Comparison of ENCODE assay signal across 8 cellular contexts in genomic region chr19:55606817-55607216, GRCh38. TPM values are rescaled to one million over a fixed set of nuclear protein-coding genes. Genes with fewer than 3 reads are reported as not detected.
A peak's percentile ranks its signal among the peaks of the same experiment; 100 is the strongest.
DNase-seq lines count a peak whose midpoint lies in the region; TF ChIP-seq lines count a peak whose summit lies in the region.

No MANE protein-coding gene starts in this region.

- peak overlapping the region; percentile 82; the same call in 1 of the 2 replicates for H3K4me3 ChIP-seq in iPS-18c (ENCODE audit: insufficient read depth, low read depth, low read length)
- H3K4me3 ChIP-seq in stomach, result peak overlapping the region; percentile 79 to 98 (median 83)

- WGBS in stomach, 5 donors, result 65 to 72% (median 70%) methylated on average over 9 of the region's 9 CpGs

- peaks cover 61% of the 10 kb centered on the region for H3K36me3 Mint-ChIP-seq in activated T-cell treated with anti-CD3 and anti-CD28 coated beads, Interleukin-2, amount 50 U/mL, for 24 hours (ENCODE audit: low read depth)
- H3K36me3 Mint-ChIP-seq in activated T-helper 2 cell treated with anti-CD3 and anti-CD28 coated beads, Interferon-gamma antibody, Interleukin-2, Interleukin-4, amounts not matched to agents 10 μg/mL and 5 μg/mL and 100 μg/mL, durations not matched to agents 14 hours and 24 hours and 36 hours (ENCODE audit: low read depth), result peaks cover 30% of the 10 kb centered on the region

- H3K9me3 ChIP-seq in iPS-18c (ENCODE audit: control insufficient read depth, insufficient read depth, low read length) (no peaks in the 10 kb centered on the region), stomach (no peaks in the 10 kb centered on the region)

- DNase-seq in activated T-cell treated with anti-CD3 and anti-CD28 coated beads, Interleukin-2, amount 50 U/mL, for 24 hours, result no peak
- DNase-seq in activated T-cell treated with anti-CD3 and anti-CD28 coated beads for 4 hours (no peak), stomach (no peak), hypothalamus (lab: John Stamatoyannopoulos, UW) (no peak), NCI-H2196 treated with DMSO at 0.1 percent for 48 hours (lab: John Stamatoyannopoulos, UW; ENCODE audit: unreplicated experiment) (no peak), GM13977 (ENCODE audit: low spot score) (no peak)
- no peak for DNase-seq in activated T-helper 2 cell treated with anti-CD3 and anti-CD28 coated beads, Interferon-gamma antibody, Interleukin-2, Interleukin-4, amounts not matched to agents 10 μg/mL and 5 μg/mL and 100 μg/mL, durations not matched to agents 14 hours and 24 hours and 36 hours (ENCODE audit: low spot score)

- peaks cover 65% of the 10 kb centered on the region for H3K4me1 Mint-ChIP-seq in activated T-cell treated with anti-CD3 and anti-CD28 coated beads, Interleukin-2, amount 50 U/mL, for 24 hours (ENCODE audit: low read depth)
- peaks cover 25% of the 10 kb centered on the region for H3K4me1 Mint-ChIP-seq in activated T-helper 2 cell treated with anti-CD3 and anti-CD28 coated beads, Interferon-gamma antibody, Interleukin-2, Interleukin-4, amounts not matched to agents 10 μg/mL and 5 μg/mL and 100 μg/mL, durations not matched to agents 14 hours and 24 hours and 36 hours (ENCODE audit: low read depth)

- no peak for TF ChIP-seq CTCF in stomach (IDR thresholded peaks at IDR 0.05)
- no peak for TF ChIP-seq CTCF in GM13977 (IDR thresholded peaks at IDR 0.05; ENCODE audit: extremely low read depth, insufficient read depth, missing control alignments)

- H3K4me3 Mint-ChIP-seq in activated T-cell treated with anti-CD3 and anti-CD28 coated beads, Interleukin-2, amount 50 U/mL, for 24 hours, result peak overlapping the region; percentile 88
- peak overlapping the region; percentile 95 for H3K4me3 Mint-ChIP-seq in activated T-helper 2 cell treated with anti-CD3 and anti-CD28 coated beads, Interferon-gamma antibody, Interleukin-2, Interleukin-4, amounts not matched to agents 10 μg/mL and 5 μg/mL and 100 μg/mL, durations not matched to agents 14 hours and 24 hours and 36 hours (ENCODE audit: low read depth)

- H3K27me3 Mint-ChIP-seq in activated T-cell treated with anti-CD3 and anti-CD28 coated beads, Interleukin-2, amount 50 U/mL, for 24 hours, result no peaks in the 10 kb centered on the region
- H3K27me3 Mint-ChIP-seq in activated T-helper 2 cell treated with anti-CD3 and anti-CD28 coated beads, Interferon-gamma antibody, Interleukin-2, Interleukin-4, amounts not matched to agents 10 μg/mL and 5 μg/mL and 100 μg/mL, durations not matched to agents 14 hours and 24 hours and 36 hours (ENCODE audit: low read depth), result no peaks in the 10 kb centered on the region

- H3K27me3 ChIP-seq in stomach, result no peaks in the 10 kb centered on the region

- no peak for TF ChIP-seq EP300 in stomach (IDR thresholded peaks at IDR 0.05)

- peaks cover 0 to 46% (median 35%) of the 10 kb centered on the region in 4 donors for H3K36me3 ChIP-seq in stomach

- H3K27ac Mint-ChIP-seq in activated T-cell treated with anti-CD3 and anti-CD28 coated beads, Interleukin-2, amount 50 U/mL, for 24 hours, result peak overlapping the region; percentile 97
- peak overlapping the region; percentile 92 for H3K27ac Mint-ChIP-seq in activated T-helper 2 cell treated with anti-CD3 and anti-CD28 coated beads, Interferon-gamma antibody, Interleukin-2, Interleukin-4, amounts not matched to agents 10 μg/mL and 5 μg/mL and 100 μg/mL, durations not matched to agents 14 hours and 24 hours and 36 hours

- in situ Hi-C loops in GM13977 (cut with MboI; ENCODE audit: low pct_unique_long_range_greater_than_20kb, low sequenced_read_pairs, unreplicated experiment), result loop anchor here (25.0 kb wide), 1 partner anchor 1145 kb away; the partner anchor contains the start of genes CDC42EP5 and LENG9

- peak overlapping the region in 3 of 5 donors; percentile 94 to 98 (median 97) for H3K27ac ChIP-seq in stomach

- no peak for TF ChIP-seq POLR2A in stomach (IDR thresholded peaks at IDR 0.05)

- no peaks in the 10 kb centered on the region for H3K9me3 Mint-ChIP-seq in activated T-cell treated with anti-CD3 and anti-CD28 coated beads, Interleukin-2, amount 50 U/mL, for 24 hours
- no peaks in the 10 kb centered on the region for H3K9me3 Mint-ChIP-seq in activated T-helper 2 cell treated with anti-CD3 and anti-CD28 coated beads, Interferon-gamma antibody, Interleukin-2, Interleukin-4, amounts not matched to agents 10 μg/mL and 5 μg/mL and 100 μg/mL, durations not matched to agents 14 hours and 24 hours and 36 hours

- intact Hi-C loops in activated T-helper 2 cell treated with anti-CD3 and anti-CD28 coated beads, Interferon-gamma antibody, Interleukin-2, Interleukin-4, amounts not matched to agents 10 μg/mL and 5 μg/mL and 100 μg/mL, durations not matched to agents 14 hours and 24 hours and 36 hours (cut with micrococcal nuclease), result loop anchor here (1.0 to 10.0 kb wide), 2 partner anchors 90 to 222 kb away; partner anchors contain the start of genes RPL28 and TMEM238
- intact Hi-C loops in stomach (cut with DNase I; ENCODE audit: low total_unique reads), result no loop called here

- peaks cover 25 to 87% (median 58%) of the 10 kb centered on the region in 4 donors for H3K4me1 ChIP-seq in stomach

RNA-seq across cellular contexts. Expression of gene ZNF865, which starts 1.4 kb away (rescaled TPM):
- total RNA-seq in activated T-helper 2 cell treated with anti-CD3 and anti-CD28 coated beads, Interferon-gamma antibody, Interleukin-2, Interleukin-4, amounts not matched to agents 10 μg/mL and 5 μg/mL and 100 μg/mL, durations not matched to agents 14 hours and 24 hours and 36 hours, result 13.5 and 13.6 TPM in 2 replicates
- total RNA-seq in stomach, result 10 to 100 TPM in 3 of 5 donors, 1 to 10 TPM in 2; 1.3 to 60.5 (median 11.6) TPM
- 1 to 10 TPM; 5.3 to 6.3 (median 6.1) TPM for polyA plus RNA-seq in stomach

RNA-seq across cellular contexts. Expression of gene ZNF524, which starts 6.7 kb away (rescaled TPM):
- total RNA-seq in activated T-helper 2 cell treated with anti-CD3 and anti-CD28 coated beads, Interferon-gamma antibody, Interleukin-2, Interleukin-4, amounts not matched to agents 10 μg/mL and 5 μg/mL and 100 μg/mL, durations not matched to agents 14 hours and 24 hours and 36 hours, result 18.4 and 19.7 TPM in 2 replicates
- total RNA-seq in stomach, result 10 to 100 TPM in 3 of 5 donors, 1 to 10 TPM in 2; 2.9 to 54.3 (median 17.4) TPM
- polyA plus RNA-seq in stomach, result 10 to 100 TPM; 61.3 to 70.7 (median 68.9) TPM

RNA-seq across cellular contexts. Expression of gene FIZ1, which starts 7.5 kb away (rescaled TPM):
- total RNA-seq in activated T-helper 2 cell treated with anti-CD3 and anti-CD28 coated beads, Interferon-gamma antibody, Interleukin-2, Interleukin-4, amounts not matched to agents 10 μg/mL and 5 μg/mL and 100 μg/mL, durations not matched to agents 14 hours and 24 hours and 36 hours, result 18.2 and 18.9 TPM in 2 replicates
- 10 to 100 TPM in 1 of 5 donors, 1 to 10 TPM in 3, not detected in 1; 4.0 to 16.8 (median 6.7) TPM for total RNA-seq in stomach
- polyA plus RNA-seq in stomach, result 10 to 100 TPM in 1 of 3 donors, 1 to 10 TPM in 2; 8.7 to 10.8 (median 9.4) TPM

RNA-seq across cellular contexts. Expression of gene ZNF784, which starts 17.5 kb away (rescaled TPM):
- 4.3 and 4.9 TPM in 2 replicates for total RNA-seq in activated T-helper 2 cell treated with anti-CD3 and anti-CD28 coated beads, Interferon-gamma antibody, Interleukin-2, Interleukin-4, amounts not matched to agents 10 μg/mL and 5 μg/mL and 100 μg/mL, durations not matched to agents 14 hours and 24 hours and 36 hours
- total RNA-seq in stomach, result 10 to 100 TPM in 1 of 5 donors, 1 to 10 TPM in 3, not detected in 1; 1.8 to 15.1 (median 4.6) TPM
- polyA plus RNA-seq in stomach, result 1 to 10 TPM; 4.2 to 6.0 (median 5.9) TPM

RNA-seq across cellular contexts. Expression of gene ZNF579, which starts 26.2 kb away (rescaled TPM):
- 8.2 and 10.7 TPM in 2 replicates for total RNA-seq in activated T-helper 2 cell treated with anti-CD3 and anti-CD28 coated beads, Interferon-gamma antibody, Interleukin-2, Interleukin-4, amounts not matched to agents 10 μg/mL and 5 μg/mL and 100 μg/mL, durations not matched to agents 14 hours and 24 hours and 36 hours
- total RNA-seq in stomach, result 10 to 100 TPM in 1 of 5 donors, 1 to 10 TPM in 4; 3.1 to 12.1 (median 5.1) TPM
- 10 to 100 TPM; 10.8 to 13.0 (median 11.0) TPM for polyA plus RNA-seq in stomach
